In the genomic region with DNA sequence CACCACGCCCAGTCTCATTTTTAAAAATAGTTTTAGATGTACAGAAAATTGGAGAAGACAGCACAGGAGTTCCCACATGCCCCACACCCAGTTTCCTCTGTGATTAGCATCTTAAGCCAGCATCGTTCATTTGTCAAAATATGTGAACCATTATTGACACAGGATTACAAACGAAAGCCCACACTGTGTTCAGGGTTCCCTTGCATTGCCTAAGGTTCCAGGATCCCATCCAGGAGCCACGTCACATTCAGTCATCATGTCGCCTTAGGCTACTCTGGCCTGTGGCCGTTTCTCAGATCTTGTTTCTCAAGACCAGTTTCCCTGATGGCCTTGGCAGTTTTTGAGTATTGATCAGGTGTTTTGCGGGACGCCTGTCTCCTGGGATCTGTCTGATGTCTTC, we compare ENCODE assay signal across 11 cellular contexts. TPM values are rescaled to one million over a fixed set of nuclear protein-coding genes. Genes with fewer than 3 reads are reported as not detected.
DNase-seq lines count a peak whose midpoint lies in the region; ATAC-seq lines count a peak whose summit lies in the region.
"Had no signal": no experiment of that assay in that cellular context is flagged by ENCODE, and none has a peak within 500 bp of the region (broad histone marks: within the 10 kb centered on the region; RNA-seq: fewer than 3 reads in every experiment).

No MANE protein-coding gene starts in this region.

- H3K9me3 ChIP-seq in BLaER1 treated with 17β-estradiol and CSF1 and Interleukin-3, amounts not matched to agents 10 nM and 100 nM (replicated peaks in 1 of 11): no peaks in the 10 kb centered on the region
- H3K9me3 ChIP-seq: thoracic aorta had no signal

- H3K27ac ChIP-seq in BLaER1 treated with 17β-estradiol and CSF1 and Interleukin-3, amounts not matched to agents 10 nM and 100 nM: peak overlapping the region in 9 of 11 experiments; percentile 61 to 82 (median 70); a peak in 18 of 22 replicates
- H3K27ac ChIP-seq: thoracic aorta had no signal

- H4K20me1 ChIP-seq in BLaER1 treated with 17β-estradiol and CSF1 and Interleukin-3, amounts not matched to agents 10 nM and 100 nM: no peaks in the 10 kb centered on the region

- H3K36me3 Mint-ChIP-seq in central memory CD8-positive, alpha-beta T cell (ENCODE audit: insufficient read depth): no peaks in the 10 kb centered on the region
- H3K36me3 Mint-ChIP-seq in naive thymus-derived CD8-positive, alpha-beta T cell: no peaks in the 10 kb centered on the region

- H3K27me3 ChIP-seq in BLaER1 treated with 17β-estradiol and CSF1 and Interleukin-3, amounts not matched to agents 10 nM and 100 nM: no peaks in the 10 kb centered on the region

- H3K4me1 ChIP-seq in BLaER1 treated with 17β-estradiol and CSF1 and Interleukin-3, amounts not matched to agents 10 nM and 100 nM: peaks cover 26 to 98% (median 54%) of the 10 kb centered on the region in 10 experiments

- no peaks in the 10 kb centered on the region for H3K9me3 Mint-ChIP-seq in central memory CD8-positive, alpha-beta T cell
- no peaks in the 10 kb centered on the region for H3K9me3 Mint-ChIP-seq in naive thymus-derived CD8-positive, alpha-beta T cell

- H3K4me3 Mint-ChIP-seq in central memory CD8-positive, alpha-beta T cell: peak overlapping the region; percentile 47
- H3K4me3 Mint-ChIP-seq in naive thymus-derived CD8-positive, alpha-beta T cell: peak overlapping the region in 5 of 10 donors; percentile 6 to 26 (median 10)

- POLR2A ChIA-PET in naive thymus-derived CD8-positive, alpha-beta T cell (lab: Charles Lee): interaction anchor here (0.7 to 5.3 kb wide), 11 partner anchors 10 to 78 kb away, joined by 3 to 45 read pairs (median 4); a partner anchor contains a TSS

- H3K36me3 ChIP-seq in BLaER1 treated with 17β-estradiol and CSF1 and Interleukin-3, amounts not matched to agents 10 nM and 100 nM: peaks cover 0 to 8% (median 0%) of the 10 kb centered on the region in 11 experiments; a peak in 5 of 22 replicates
- H3K36me3 ChIP-seq: thoracic aorta had no signal

- H3K27me3 Mint-ChIP-seq in central memory CD8-positive, alpha-beta T cell: no peaks in the 10 kb centered on the region
- no peaks in the 10 kb centered on the region for H3K27me3 Mint-ChIP-seq in naive thymus-derived CD8-positive, alpha-beta T cell

- peaks cover 25% of the 10 kb centered on the region for H3K4me1 Mint-ChIP-seq in central memory CD8-positive, alpha-beta T cell
- peaks cover 9 to 35% (median 28%) of the 10 kb centered on the region in 4 donors for H3K4me1 Mint-ChIP-seq in naive thymus-derived CD8-positive, alpha-beta T cell

- ATAC-seq in central memory CD8-positive, alpha-beta T cell (replicated peaks; ENCODE audit: extremely low read depth, poor library complexity, severe bottlenecking): no peak
- no peak for ATAC-seq in naive thymus-derived CD8-positive, alpha-beta T cell

- DNase-seq in HT1080 (ENCODE audit: low read depth) (peak; percentile 58), putamen (ENCODE audit: low spot score) (no peak), NK-92 (lab: John Stamatoyannopoulos, UW; ENCODE audit: unreplicated experiment) (no peak), activated gamma-delta T cell (lab: John Stamatoyannopoulos, UW) (no peak)
- no peak for DNase-seq in central memory CD8-positive, alpha-beta T cell (ENCODE audit: low spot score in 2 of 2)
- DNase-seq in naive thymus-derived CD8-positive, alpha-beta T cell: no peak
- DNase-seq in activated CD8-positive, alpha-beta memory T cell treated with anti-CD3 and anti-CD28 coated beads, Interleukin-2, amount 50 U/mL, for 48 hours: no peak
- DNase-seq: mesendoderm, NCI-H748 treated with DMSO at 0.1 percent for 48 hours had no signal

- peak overlapping the region; percentile 31 to 86 (median 65) for H3K4me2 ChIP-seq in BLaER1 treated with 17β-estradiol and CSF1 and Interleukin-3, amounts not matched to agents 10 nM and 100 nM

- H3K4me3 ChIP-seq in BLaER1 treated with 17β-estradiol and CSF1 and Interleukin-3, amounts not matched to agents 10 nM and 100 nM: no peak overlapping the region
- H3K4me3 ChIP-seq: thoracic aorta had no signal

- H3K9ac ChIP-seq in BLaER1 treated with 17β-estradiol and CSF1 and Interleukin-3, amounts not matched to agents 10 nM and 100 nM: peak overlapping the region in 7 of 11 experiments; percentile 9 to 64 (median 52); a peak in 9 of 22 replicates

- H3K27ac Mint-ChIP-seq in central memory CD8-positive, alpha-beta T cell (ENCODE audit: low read depth): peak overlapping the region; percentile 51
- H3K27ac Mint-ChIP-seq in naive thymus-derived CD8-positive, alpha-beta T cell: peak overlapping the region; percentile 49 to 95 (median 91)

RNA-seq across cellular contexts. Expression of a gene that starts 34.7 kb away (rescaled TPM):
- 0.16 and 0.17 TPM in 2 replicates for total RNA-seq in HT1080 (2014; rRNA removed; shearing (Covaris generic))
- polyA plus RNA-seq in HT1080 (2015; cell fraction: cytosol; rRNA removed): 0.51 and 1.2 TPM in 2 replicates
- 0.18 and 0.33 TPM in 2 replicates for polyA plus RNA-seq in HT1080 (2015; cell fraction: nucleus; rRNA removed)
- 10 to 100 TPM; 16.5 to 18.4 TPM for total RNA-seq in naive thymus-derived CD8-positive, alpha-beta T cell
- polyA plus RNA-seq in naive thymus-derived CD8-positive, alpha-beta T cell: 10 to 100 TPM; 19.7 to 64.6 (median 21.8) TPM

Comparison
In these comparisons a context has a peak if more than half of its experiments do, and no peak if none do; other contexts are left out.
1. RNA of a gene that starts 34.7 kb away (total RNA-seq): 16.5 to 18.4 TPM in naive thymus-derived CD8-positive, alpha-beta T cell; 0.16 to 0.17 TPM in HT1080; every median in the first group is over 10 times any median in the second.